Comparison of ENCODE assay signal across 9 cellular contexts in genomic region chr16:10180771-10181163, GRCh38. TPM values are rescaled to one million over a fixed set of nuclear protein-coding genes. Genes with fewer than 3 reads are reported as not detected.
DNase-seq lines count a peak whose midpoint lies in the region; ATAC-seq and TF ChIP-seq lines count a peak whose summit lies in the region.
"Had no signal": no experiment of that assay in that cellular context is flagged by ENCODE, and none has a peak within 500 bp of the region (broad histone marks: within the 10 kb centered on the region; RNA-seq: fewer than 3 reads in every experiment).

No MANE protein-coding gene starts in this region.

- H3K9ac ChIP-seq in endodermal cell (ENCODE audit: extremely low read depth, low read length, poor library complexity, severe bottlenecking), result no peak overlapping the region

- H3K27ac Mint-ChIP-seq in endodermal cell, result no peak overlapping the region
- H3K27ac Mint-ChIP-seq in nephron progenitor cell, result no peak overlapping the region

- no peaks in the 10 kb centered on the region for H3K9me3 ChIP-seq in endodermal cell (ENCODE audit: control insufficient read depth, low read length)

- peak; percentile 83 for TF ChIP-seq CTCF in endodermal cell (conservative IDR thresholded peaks at IDR 0.05)
- peak; percentile 54 for TF ChIP-seq CTCF in nephron progenitor cell (IDR thresholded peaks at IDR 0.05)

- peaks cover 89% of the 10 kb centered on the region for H3K27me3 Mint-ChIP-seq in endodermal cell (ENCODE audit: insufficient read depth)
- peaks cover 67% of the 10 kb centered on the region for H3K27me3 Mint-ChIP-seq in nephron progenitor cell (ENCODE audit: low read depth, poor library complexity)

- no peaks in the 10 kb centered on the region for H3K36me3 Mint-ChIP-seq in endodermal cell (ENCODE audit: low read depth)
- no peaks in the 10 kb centered on the region for H3K36me3 Mint-ChIP-seq in nephron progenitor cell (ENCODE audit: low read depth)

- WGBS in endodermal cell (ENCODE audit: insufficient coverage in 1 of 2, insufficient read length in 1 of 2), 2 experiments, result 6 to 12% methylated on average over 5 to 24 of the region's 24 CpGs

- H3K4me1 Mint-ChIP-seq in endodermal cell (peaks cover 7% of the 10 kb centered on the region), nephron progenitor cell (peaks cover 14% of the 10 kb centered on the region)

- no peak for ATAC-seq in HG02973 (IDR thresholded peaks at IDR 0.05; ENCODE audit: unreplicated experiment)
- ATAC-seq in GM18498 (IDR thresholded peaks at IDR 0.05; ENCODE audit: unreplicated experiment), result no peak

- H3K4me3 Mint-ChIP-seq in endodermal cell (peak overlapping the region; percentile 56), nephron progenitor cell (peak overlapping the region; percentile 85)

- H3K9me3 Mint-ChIP-seq in endodermal cell (peaks cover 3% of the 10 kb centered on the region), nephron progenitor cell (peaks cover 5% of the 10 kb centered on the region)

- H3K27ac ChIP-seq in endodermal cell (ENCODE audit: low read depth, low read length), result no peak overlapping the region
- H3K27ac ChIP-seq: HL-60 had no signal

- DNase-seq in ELR (ENCODE audit: low read depth) (peak; percentile 49), NCI-H82 treated with DMSO at 0.1 percent for 48 hours (lab: John Stamatoyannopoulos, UW; ENCODE audit: unreplicated experiment) (peak; percentile 13), endodermal cell (peak; percentile 95), nephron progenitor cell (peak; percentile 90), NCI-H146 treated with DMSO at 0.1 percent for 48 hours (lab: John Stamatoyannopoulos, UW; ENCODE audit: unreplicated experiment) (no peak), HCEC 1CT (no peak)

- H3K36me3 ChIP-seq in endodermal cell (ENCODE audit: control insufficient read depth, insufficient read depth, low read length), result no peaks in the 10 kb centered on the region

- H3K27me3 ChIP-seq in endodermal cell (ENCODE audit: control insufficient read depth, insufficient read depth, low read length, poor library complexity, severe bottlenecking), result peaks cover 87% of the 10 kb centered on the region

- H3K4me3 ChIP-seq in endodermal cell (ENCODE audit: low read length), result peak overlapping the region; percentile 80

- no peaks in the 10 kb centered on the region for H3K4me1 ChIP-seq in endodermal cell (ENCODE audit: control insufficient read depth, insufficient read depth, low read length)

RNA-seq across cellular contexts. Expression of gene GRIN2A, which starts 1.5 kb away (rescaled TPM):
- 1 to 10 TPM; 1.2 TPM for total RNA-seq in endodermal cell
- polyA plus RNA-seq in endodermal cell (2013, experiment 1 of 2), result 1.4 TPM
- 1.4 TPM for polyA plus RNA-seq in endodermal cell (2013, experiment 2 of 2)

Comparison
In these comparisons a context has a peak if more than half of its experiments do, and no peak if none do; other contexts are left out.
1. DNase-seq: peak in ELR (single experiment), NCI-H82 treated with DMSO at 0.1 percent for 48 hours (single experiment), endodermal cell (single experiment) and nephron progenitor cell (single experiment); none in NCI-H146 treated with DMSO at 0.1 percent for 48 hours (single experiment) and HCEC 1CT (single experiment).